In genomic region chr13:73607489-73608156, GRCh38 we compare ENCODE assay signal across 1 cellular context.
TF ChIP-seq lines count a peak whose summit lies in the region.

No MANE protein-coding gene starts in this region.

TF ChIP-seq in HepG2, 621 proteins besides CTCF, POLR2A, EP300 and RAD21 (continued from another document):
- TF ChIP-seq, protein P1, sequence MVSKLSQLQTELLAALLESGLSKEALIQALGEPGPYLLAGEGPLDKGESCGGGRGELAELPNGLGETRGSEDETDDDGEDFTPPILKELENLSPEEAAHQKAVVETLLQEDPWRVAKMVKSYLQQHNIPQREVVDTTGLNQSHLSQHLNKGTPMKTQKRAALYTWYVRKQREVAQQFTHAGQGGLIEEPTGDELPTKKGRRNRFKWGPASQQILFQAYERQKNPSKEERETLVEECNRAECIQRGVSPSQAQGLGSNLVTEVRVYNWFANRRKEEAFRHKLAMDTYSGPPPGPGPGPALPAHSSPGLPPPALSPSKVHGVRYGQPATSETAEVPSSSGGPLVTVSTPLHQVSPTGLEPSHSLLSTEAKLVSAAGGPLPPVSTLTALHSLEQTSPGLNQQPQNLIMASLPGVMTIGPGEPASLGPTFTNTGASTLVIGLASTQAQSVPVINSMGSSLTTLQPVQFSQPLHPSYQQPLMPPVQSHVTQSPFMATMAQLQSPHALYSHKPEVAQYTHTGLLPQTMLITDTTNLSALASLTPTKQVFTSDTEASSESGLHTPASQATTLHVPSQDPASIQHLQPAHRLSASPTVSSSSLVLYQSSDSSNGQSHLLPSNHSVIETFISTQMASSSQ (IDR thresholded peaks at IDR 0.05; ENCODE audit: low read depth), result no peak
- TF ChIP-seq, protein P1 (CRISPR knock-in tag; IDR thresholded peaks at IDR 0.05; ENCODE audit: borderline replicate concordance), result no peak
- 0 out of 2 replicates have a peak, but pooled peaks have one; percentile 22 for TF ChIP-seq FOXA3 (CRISPR knock-in tag; IDR thresholded peaks at IDR 0.05)
- TF ChIP-seq CREM (IDR thresholded peaks at IDR 0.05), result no peak
- TF ChIP-seq CREM (CRISPR knock-in tag; IDR thresholded peaks at IDR 0.05), result no peak
- TF ChIP-seq, protein P2, sequence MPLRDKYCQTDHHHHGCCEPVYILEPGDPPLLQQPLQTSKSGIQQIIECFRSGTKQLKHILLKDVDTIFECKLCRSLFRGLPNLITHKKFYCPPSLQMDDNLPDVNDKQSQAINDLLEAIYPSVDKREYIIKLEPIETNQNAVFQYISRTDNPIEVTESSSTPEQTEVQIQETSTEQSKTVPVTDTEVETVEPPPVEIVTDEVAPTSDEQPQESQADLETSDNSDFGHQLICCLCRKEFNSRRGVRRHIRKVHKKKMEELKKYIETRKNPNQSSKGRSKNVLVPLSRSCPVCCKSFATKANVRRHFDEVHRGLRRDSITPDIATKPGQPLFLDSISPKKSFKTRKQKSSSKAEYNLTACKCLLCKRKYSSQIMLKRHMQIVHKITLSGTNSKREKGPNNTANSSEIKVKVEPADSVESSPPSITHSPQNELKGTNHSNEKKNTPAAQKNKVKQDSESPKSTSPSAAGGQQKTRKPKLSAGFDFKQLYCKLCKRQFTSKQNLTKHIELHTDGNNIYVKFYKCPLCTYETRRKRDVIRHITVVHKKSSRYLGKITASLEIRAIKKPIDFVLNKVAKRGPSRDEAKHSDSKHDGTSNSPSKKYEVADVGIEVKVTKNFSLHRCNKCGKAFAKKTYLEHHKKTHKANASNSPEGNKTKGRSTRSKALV (CRISPR knock-in tag; IDR thresholded peaks at IDR 0.05), result no peak
